Comparison of ENCODE assay signal across 9 cellular contexts in the genomic region with DNA sequence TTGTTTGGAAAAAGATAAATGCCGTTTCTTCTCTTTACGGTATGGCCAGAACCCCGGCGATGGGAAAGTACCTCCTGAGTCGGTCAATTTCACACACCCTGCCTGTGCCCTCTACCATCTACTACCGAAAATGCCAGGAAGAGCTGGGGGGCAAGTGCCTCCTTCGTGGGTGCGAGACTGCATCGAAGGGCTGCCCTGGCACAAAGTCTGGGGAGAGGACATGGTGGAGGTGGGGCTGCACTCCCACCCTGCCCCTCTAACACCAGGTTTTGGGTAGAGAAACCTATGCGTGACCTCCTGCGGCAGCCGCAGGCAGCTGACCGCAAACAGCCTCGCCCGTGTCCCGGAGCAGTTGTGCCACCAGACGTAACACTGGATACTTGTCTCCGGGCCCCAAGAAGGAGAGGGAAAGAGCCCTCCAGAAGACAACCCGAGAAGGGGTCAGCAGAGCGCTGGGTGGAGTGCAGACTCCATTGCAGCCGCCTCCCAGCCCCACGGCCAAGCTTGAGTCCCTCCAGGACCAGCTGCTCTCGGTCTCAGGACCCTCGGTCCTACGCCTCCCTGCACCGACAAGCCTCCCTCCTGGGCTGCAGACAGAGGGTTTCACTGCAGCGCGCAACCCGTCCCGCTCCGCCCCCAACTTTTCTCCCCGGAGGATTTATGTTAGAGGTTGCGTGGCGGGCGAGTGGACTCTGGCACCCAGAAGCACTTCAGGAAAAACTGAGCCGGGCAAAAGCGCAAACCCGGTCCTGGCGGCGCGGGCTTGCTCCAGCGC. TPM values are rescaled to one million over a fixed set of nuclear protein-coding genes. Genes with fewer than 3 reads are reported as not detected.
DNase-seq lines count a peak whose midpoint lies in the region; ATAC-seq, FAIRE-seq and TF ChIP-seq lines count a peak whose summit lies in the region.
"Had no signal": no experiment of that assay in that cellular context is flagged by ENCODE, and none has a peak within 500 bp of the region (broad histone marks: within the 10 kb centered on the region; RNA-seq: fewer than 3 reads in every experiment).

No MANE protein-coding gene starts in this region.

- H3K27ac Mint-ChIP-seq in T-helper 2 cell treated with Interferon-gamma antibody and Interleukin-4, amounts not matched to agents 5 μg/mL and 100 μg/mL, for 36 hours = peak overlapping the region; percentile 21
- no peak overlapping the region for H3K27ac Mint-ChIP-seq in MCF 10A (ENCODE audit: low read depth, unreplicated experiment)

- WGBS in right lobe of liver (ENCODE audit: insufficient coverage, low coverage, low lambda C conversion rate, missing lambda C conversion rate) = 3% methylated on average over 23 of the region's 42 CpGs
- 3 to 4% methylated on average over 35 to 41 of the region's 42 CpGs for WGBS in testis, 2 donors

- H3K4me3 ChIP-seq in right lobe of liver = peak overlapping the region in 2 of 3 donors; percentile 7 to 29
- H3K4me3 ChIP-seq in testis = peak overlapping the region; percentile 4 to 60

- BruUV-seq in MCF 10A (replicated peaks; lab: Mats Ljungman, UMichigan) = no TSS peak

- CTCF ChIA-PET in MCF 10A (lab: Yijun Ruan, JAX) = interaction anchor here (0.9 kb wide), 1 partner anchor 11 kb away, joined by 3 read pairs; no protein-coding TSS in a partner anchor

- POLR2A ChIA-PET in MCF 10A (lab: Yijun Ruan, JAX) = interaction anchor here (0.7 to 2.8 kb wide), 3 partner anchors 14 to 335 kb away, joined by 3 to 10 read pairs (median 3); a partner anchor contains a TSS

- TF ChIP-seq CTCF in MCF 10A (IDR thresholded peaks at IDR 0.05; ENCODE audit: unreplicated experiment) = no peak
- no peak for TF ChIP-seq CTCF in right lobe of liver (IDR thresholded peaks at IDR 0.05)
- TF ChIP-seq CTCF in testis (IDR thresholded peaks at IDR 0.05) = no peak

- H3K27me3 ChIP-seq in right lobe of liver (peaks cover 7 to 60% of the 10 kb centered on the region in 2 donors), testis (peaks cover 4% of the 10 kb centered on the region)

- ATAC-seq in right lobe of liver = peak in 3 of 4 donors; percentile 43 to 62 (median 48)
- ATAC-seq in GM18873 (IDR thresholded peaks at IDR 0.05; ENCODE audit: low FRiP score, unreplicated experiment) = no peak
- no peak for ATAC-seq in HG03095 (IDR thresholded peaks at IDR 0.05; ENCODE audit: unreplicated experiment)

- H3K36me3 Mint-ChIP-seq in T-helper 2 cell treated with Interferon-gamma antibody and Interleukin-4, amounts not matched to agents 5 μg/mL and 100 μg/mL, for 36 hours (ENCODE audit: low read depth) = no peaks in the 10 kb centered on the region
- H3K36me3 Mint-ChIP-seq in MCF 10A (ENCODE audit: insufficient read depth, unreplicated experiment) = no peaks in the 10 kb centered on the region

- no peak for TF ChIP-seq POLR2A in right lobe of liver (IDR thresholded peaks at IDR 0.05)
- TF ChIP-seq POLR2A in testis (IDR thresholded peaks at IDR 0.05) = no peak

- FAIRE-seq in HTR-8/SVneo (lab: Jason Lieb, UNC) = no peak

- H3K4me3 Mint-ChIP-seq in T-helper 2 cell treated with Interferon-gamma antibody and Interleukin-4, amounts not matched to agents 5 μg/mL and 100 μg/mL, for 36 hours = peak overlapping the region; percentile 71
- peak overlapping the region; percentile 72 for H3K4me3 Mint-ChIP-seq in MCF 10A (ENCODE audit: unreplicated experiment)

- no peak overlapping the region for H3K27ac ChIP-seq in right lobe of liver
- H3K27ac ChIP-seq in testis = no peak overlapping the region
- H3K27ac ChIP-seq: BLaER1 treated with 17β-estradiol and CSF1 and Interleukin-3, amounts not matched to agents 10 nM and 100 nM had no signal

- H3K9me3 ChIP-seq in right lobe of liver (no peaks in the 10 kb centered on the region), testis (no peaks in the 10 kb centered on the region)

- intact Hi-C loops in MCF 10A (cut with micrococcal nuclease) (loop anchor here (5.0 kb wide), 1 partner anchor 51 kb away; a partner anchor contains a TSS), right lobe of liver (cut with DNase I) (no loop called here), testis (cut with DNase I; ENCODE audit: low total_unique reads) (no loop called here)

- no peak for DNase-seq in T-helper 2 cell treated with Interferon-gamma antibody and Interleukin-4, amounts not matched to agents 5 μg/mL and 100 μg/mL, for 36 hours (ENCODE audit: low spot score)
- DNase-seq in T-helper 2 cell (no peak), MCF 10A (ENCODE audit: unreplicated experiment) (no peak), right lobe of liver (no peak), testis (no peak), HTR-8/SVneo (ENCODE audit: insufficient read length, low spot score) (no peak)

- peaks cover 80% of the 10 kb centered on the region for H3K27me3 Mint-ChIP-seq in T-helper 2 cell treated with Interferon-gamma antibody and Interleukin-4, amounts not matched to agents 5 μg/mL and 100 μg/mL, for 36 hours (ENCODE audit: low read depth)
- H3K27me3 Mint-ChIP-seq in MCF 10A (ENCODE audit: insufficient read depth, unreplicated experiment) = peaks cover 81% of the 10 kb centered on the region

- H3K4me1 Mint-ChIP-seq in T-helper 2 cell treated with Interferon-gamma antibody and Interleukin-4, amounts not matched to agents 5 μg/mL and 100 μg/mL, for 36 hours (ENCODE audit: low read depth) = peaks cover 8% of the 10 kb centered on the region
- peaks cover 7% of the 10 kb centered on the region for H3K4me1 Mint-ChIP-seq in MCF 10A (ENCODE audit: insufficient read depth, unreplicated experiment)

- H3K4me1 ChIP-seq in right lobe of liver (peaks cover 0 to 46% (median 0%) of the 10 kb centered on the region in 4 donors), testis (peaks cover 17% of the 10 kb centered on the region)

- H3K36me3 ChIP-seq in right lobe of liver = no peaks in the 10 kb centered on the region
- H3K36me3 ChIP-seq in testis (ENCODE audit: low read depth, missing control alignments) = no peaks in the 10 kb centered on the region
- H3K36me3 ChIP-seq: BLaER1 treated with 17β-estradiol and CSF1 and Interleukin-3, amounts not matched to agents 10 nM and 100 nM had no signal

- H3K9me3 Mint-ChIP-seq in T-helper 2 cell treated with Interferon-gamma antibody and Interleukin-4, amounts not matched to agents 5 μg/mL and 100 μg/mL, for 36 hours = no peaks in the 10 kb centered on the region
- no peaks in the 10 kb centered on the region for H3K9me3 Mint-ChIP-seq in MCF 10A (ENCODE audit: unreplicated experiment)

RNA-seq across cellular contexts. Expression of a gene that starts 0.8 kb away (rescaled TPM):
- 0.98 and 1.3 TPM in 2 replicates for total RNA-seq in MCF 10A (2022)
- under 1 TPM in 5 of 6 experiments, not detected in 1; 0.20 to 0.64 (median 0.31) TPM for total RNA-seq in right lobe of liver
- total RNA-seq in testis = 1 to 10 TPM; 2.5 to 3.0 TPM
- polyA plus RNA-seq in testis (ENCODE audit: insufficient read depth, low read depth, low replicate concordance) = 2.4 TPM

RNA-seq across cellular contexts. Expression of a gene that starts 51.7 kb away (rescaled TPM):
- total RNA-seq in MCF 10A (2022) (45.3 and 65.0 TPM in 2 replicates), right lobe of liver (10 to 100 TPM in 5 of 6 experiments, 1 to 10 TPM in 1; 9.7 to 21.7 (median 16.9) TPM), testis (10 to 100 TPM in 1 of 2 donors, 1 to 10 TPM in 1; 9.6 to 18.5 TPM)
- polyA plus RNA-seq in testis (ENCODE audit: insufficient read depth, low read depth, low replicate concordance) = 23.8 TPM

Comparison
In these comparisons a context has a peak if more than half of its experiments do, and no peak if none do; other contexts are left out.
1. ATAC-seq: peak in right lobe of liver (3 of 4); none in GM18873 (single experiment) and HG03095 (single experiment).